18 cellular contexts compared by ENCODE assay signal in the genomic region with DNA sequence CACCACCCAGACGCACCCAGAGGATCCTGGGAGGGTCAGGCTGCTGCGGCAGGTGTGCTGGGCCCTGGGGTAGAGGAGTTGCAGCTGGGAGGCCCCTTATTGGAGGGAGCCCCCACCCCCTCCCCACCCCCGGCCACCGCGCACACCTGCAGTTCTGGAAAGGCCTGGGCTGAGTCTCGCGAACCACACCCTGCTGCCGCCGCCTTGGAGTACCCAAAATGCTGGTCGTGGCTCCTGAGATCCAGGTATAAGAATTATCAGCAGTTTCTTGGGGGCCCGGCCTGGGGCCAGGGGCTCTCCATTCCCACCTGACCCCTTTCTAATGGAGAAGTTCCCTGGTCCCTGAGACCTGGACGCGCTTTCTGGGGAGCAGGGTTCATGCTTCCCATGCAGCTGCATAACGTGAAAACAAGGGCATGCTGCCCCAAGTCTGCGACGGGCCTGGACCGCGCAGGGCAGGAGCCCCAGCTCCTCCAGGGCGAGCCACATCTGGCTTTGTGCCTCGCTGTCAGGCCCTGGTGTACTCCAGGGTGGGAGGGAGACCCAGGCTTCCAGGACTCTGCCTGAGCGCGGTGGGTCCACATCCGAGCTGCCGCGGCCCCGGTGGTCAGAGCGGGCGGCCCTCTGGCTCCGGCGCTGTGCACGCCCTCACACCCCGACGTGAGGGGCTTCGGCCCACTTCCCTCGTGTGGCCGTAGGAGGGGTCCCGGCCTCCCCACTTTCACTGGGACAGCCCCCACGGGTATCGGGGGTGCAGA. TPM values are rescaled to one million over a fixed set of nuclear protein-coding genes. Genes with fewer than 3 reads are reported as not detected.
"Had no signal": no experiment of that assay in that cellular context is flagged by ENCODE, and none has a peak within 500 bp of the region (broad histone marks: within the 10 kb centered on the region; RNA-seq: fewer than 3 reads in every experiment).

No MANE protein-coding gene starts in this region.

- H3K27ac ChIP-seq: parathyroid adenoma, suprapubic skin had no signal

- ATAC-seq: left lobe of liver had no signal

- H3K4me3 ChIP-seq: skin epidermis, suprapubic skin had no signal

- H3K9me3 Mint-ChIP-seq: activated naive CD4-positive, alpha-beta T cell treated with anti-CD3 and anti-CD28 coated beads, Interleukin-2, amount 50 U/mL, for 24 hours; activated T-helper 17 cell treated with anti-CD3 and anti-CD28 coated beads, Interleukin-2, amount 50 U/mL, for 72 hours; brain; central memory CD8-positive, alpha-beta T cell had no signal

- H3K36me3 Mint-ChIP-seq: activated naive CD4-positive, alpha-beta T cell treated with anti-CD3 and anti-CD28 coated beads, Interleukin-2, amount 50 U/mL, for 24 hours; brain had no signal

- H3K27ac Mint-ChIP-seq: brain had no signal

- DNase-seq: cortex of kidney; effector CD8-positive, alpha-beta T cell; foreskin fibroblast; hippocampal formation; mammary epithelial cell; stimulated activated CD4-positive, alpha-beta T cell treated with anti-CD3 and anti-CD28 coated beads, Interleukin-15, amount 100 ng/mL, for 24 hours; stimulated activated CD4-positive, alpha-beta T cell treated with anti-CD3 and anti-CD28 coated beads, Interleukin-4, amount 100 ng/mL, for 1 hour; T-helper 9 cell; trophoblast cell had no signal

- H3K4me3 Mint-ChIP-seq: brain; central memory CD8-positive, alpha-beta T cell had no signal

- H3K9me3 ChIP-seq: suprapubic skin had no signal

RNA-seq across cellular contexts. Expression of gene SNAI3, which starts 7.3 kb away (rescaled TPM):
- total RNA-seq: mammary epithelial cell had no signal
- polyA plus RNA-seq: keratinocyte had no signal
